Comparison of ENCODE assay signal across 8 cellular contexts in genomic region chr1:181482521-181483083, GRCh38. TPM values are rescaled to one million over a fixed set of nuclear protein-coding genes. Genes with fewer than 3 reads are reported as not detected.
DNase-seq lines count a peak whose midpoint lies in the region; ATAC-seq, FAIRE-seq and TF ChIP-seq lines count a peak whose summit lies in the region.

No MANE protein-coding gene starts in this region.

- no peak for TF ChIP-seq CTCF in endothelial cell of umbilical vein (IDR thresholded peaks at IDR 0.05; ENCODE audit: extremely low read depth in 1 of 2, insufficient read depth in 1 of 2, low read depth in 1 of 2, low read length in 2 of 2)
- no peak for TF ChIP-seq CTCF in nephron (IDR thresholded peaks at IDR 0.05; ENCODE audit: unreplicated experiment in 3 of 3)
- no peak for TF ChIP-seq CTCF in D721Med (IDR thresholded peaks at IDR 0.05; ENCODE audit: insufficient read depth, missing control alignments)

- no peak for FAIRE-seq in endothelial cell of umbilical vein (lab: Jason Lieb, UNC)
- FAIRE-seq in D721Med (lab: Jason Lieb, UNC) = no peak

- H3K79me2 ChIP-seq in endothelial cell of umbilical vein (ENCODE audit: control insufficient read depth, insufficient read depth, low read length) = no peaks in the 10 kb centered on the region

- DNase-seq in NCI-H69 (lab: John Stamatoyannopoulos, UW) = peak; percentile 96
- no peak for DNase-seq in endothelial cell of umbilical vein (ENCODE audit: low read depth, low spot score)
- DNase-seq in SKM-1 treated with dmso at 0.1 percent for 144 hours (lab: John Stamatoyannopoulos, UW; ENCODE audit: unreplicated experiment) = no peak
- DNase-seq in D721Med (ENCODE audit: insufficient read length, low spot score) = no peak
- no peak for DNase-seq in D341Med (ENCODE audit: low spot score)

- H3K27ac ChIP-seq in endothelial cell of umbilical vein (ENCODE audit: insufficient read depth, low read depth, low read length) = no peak overlapping the region

- no peak overlapping the region for H3K4me3 ChIP-seq in endothelial cell of umbilical vein (replicated peaks in 1 of 3; ENCODE audit: insufficient read depth in 1 of 3, low read depth in 1 of 3, low read length in 3 of 3)

- CTCF ChIA-PET in endothelial cell of umbilical vein (lab: Charles Lee) = interaction anchor here (8.8 kb wide), 1 partner anchor 597 kb away, joined by 180 read pairs; no protein-coding TSS in a partner anchor

- peaks cover 86% of the 10 kb centered on the region for H3K27me3 Mint-ChIP-seq in nephron (ENCODE audit: low read depth)

- H3K4me1 ChIP-seq in endothelial cell of umbilical vein (ENCODE audit: control insufficient read depth, extremely low read depth, insufficient read depth, low read length) = no peaks in the 10 kb centered on the region

- ATAC-seq in GM18511 (IDR thresholded peaks at IDR 0.05; ENCODE audit: unreplicated experiment) = peak; percentile 54
- peak; percentile 40 for ATAC-seq in HG02623 (IDR thresholded peaks at IDR 0.05; ENCODE audit: unreplicated experiment)

- peak overlapping the region; percentile 79 to 85 (median 83) for H3K4me3 Mint-ChIP-seq in nephron

- no TSS peak for BruUV-seq in endothelial cell of umbilical vein (replicated peaks; lab: Mats Ljungman, UMichigan)

- no peaks in the 10 kb centered on the region for H3K36me3 ChIP-seq in endothelial cell of umbilical vein (ENCODE audit: control insufficient read depth in 2 of 2, extremely low read depth in 1 of 2, insufficient read depth in 2 of 2, low read length in 2 of 2)

- H3K9ac ChIP-seq in endothelial cell of umbilical vein (replicated peaks; ENCODE audit: extremely low read depth, insufficient read depth, low read length) = no peak overlapping the region

- H3K4me1 Mint-ChIP-seq in nephron = peaks cover 46% of the 10 kb centered on the region

- no peak for TF ChIP-seq POLR2A in endothelial cell of umbilical vein (IDR thresholded peaks at IDR 0.05; ENCODE audit: low read depth, low read length)

- POLR2A ChIA-PET in endothelial cell of umbilical vein (lab: Charles Lee) = no interaction called here

- H3K27ac Mint-ChIP-seq in nephron = no peak overlapping the region

- intact Hi-C loops in endothelial cell of umbilical vein (cut with micrococcal nuclease) = no loop called here

- no peaks in the 10 kb centered on the region for H3K9me1 ChIP-seq in endothelial cell of umbilical vein (replicated peaks; ENCODE audit: control insufficient read depth, extremely low read depth, insufficient read depth, low read length)

- H3K27me3 ChIP-seq in endothelial cell of umbilical vein (ENCODE audit: control insufficient read depth in 2 of 2, insufficient read depth in 2 of 2, low read length in 2 of 2) = peaks cover 33 to 47% of the 10 kb centered on the region in 2 experiments

- no peaks in the 10 kb centered on the region for H3K9me3 ChIP-seq in endothelial cell of umbilical vein (replicated peaks; ENCODE audit: control insufficient read depth, insufficient read depth, low read length)

- peak overlapping the region; percentile 50 for H3K4me2 ChIP-seq in endothelial cell of umbilical vein (ENCODE audit: insufficient read depth, low read length)

- no peaks in the 10 kb centered on the region for H3K36me3 Mint-ChIP-seq in nephron (ENCODE audit: low read depth)

- H3K9me3 Mint-ChIP-seq in nephron = peaks cover 3% of the 10 kb centered on the region

- no peaks in the 10 kb centered on the region for H4K20me1 ChIP-seq in endothelial cell of umbilical vein (replicated peaks; ENCODE audit: control insufficient read depth, extremely low read depth, insufficient read depth, low read length)

- peak overlapping the region; percentile 27 for H2AFZ ChIP-seq in endothelial cell of umbilical vein (ENCODE audit: low read depth, low read length)

- dilution Hi-C loops in endothelial cell of umbilical vein (cut with MboI; ENCODE audit: extremely low pct_ligation_motif_present, low sequenced_read_pairs) = no loop called here

TF ChIP-seq in endothelial cell of umbilical vein, 7 proteins besides CTCF, POLR2A, EP300 and RAD21:
- TF ChIP-seq FOS (IDR thresholded peaks at IDR 0.05; ENCODE audit: borderline replicate concordance, insufficient read depth, low read length) (no peak), EZH2 (IDR thresholded peaks at IDR 0.05; ENCODE audit: borderline replicate concordance, low read depth, low read length, severe bottlenecking) (peak; percentile 73)

RNA-seq across cellular contexts. Expression of gene CACNA1E, which starts 0.7 kb away (rescaled TPM):
- total RNA-seq in endothelial cell of umbilical vein = not detected in 2 replicates
- not detected in 2 replicates for polyA plus RNA-seq in endothelial cell of umbilical vein
- polyA plus RNA-seq in endothelial cell of umbilical vein (2011; cell fraction: cytosol; rRNA removed) = not detected in 2 replicates
- polyA plus RNA-seq in endothelial cell of umbilical vein (2011; cell fraction: nucleus; rRNA removed) = not detected in 2 replicates
- polyA plus RNA-seq in endothelial cell of umbilical vein (2012) = not detected in 2 replicates
- polyA minus RNA-seq in endothelial cell of umbilical vein = not detected in 2 replicates
- polyA minus RNA-seq in endothelial cell of umbilical vein (2011; cell fraction: cytosol; rRNA and poly(A)+ RNA removed) = not detected
- polyA minus RNA-seq in endothelial cell of umbilical vein (2011; cell fraction: nucleus; rRNA and poly(A)+ RNA removed) = not detected in 2 replicates
